In the genomic region with DNA sequence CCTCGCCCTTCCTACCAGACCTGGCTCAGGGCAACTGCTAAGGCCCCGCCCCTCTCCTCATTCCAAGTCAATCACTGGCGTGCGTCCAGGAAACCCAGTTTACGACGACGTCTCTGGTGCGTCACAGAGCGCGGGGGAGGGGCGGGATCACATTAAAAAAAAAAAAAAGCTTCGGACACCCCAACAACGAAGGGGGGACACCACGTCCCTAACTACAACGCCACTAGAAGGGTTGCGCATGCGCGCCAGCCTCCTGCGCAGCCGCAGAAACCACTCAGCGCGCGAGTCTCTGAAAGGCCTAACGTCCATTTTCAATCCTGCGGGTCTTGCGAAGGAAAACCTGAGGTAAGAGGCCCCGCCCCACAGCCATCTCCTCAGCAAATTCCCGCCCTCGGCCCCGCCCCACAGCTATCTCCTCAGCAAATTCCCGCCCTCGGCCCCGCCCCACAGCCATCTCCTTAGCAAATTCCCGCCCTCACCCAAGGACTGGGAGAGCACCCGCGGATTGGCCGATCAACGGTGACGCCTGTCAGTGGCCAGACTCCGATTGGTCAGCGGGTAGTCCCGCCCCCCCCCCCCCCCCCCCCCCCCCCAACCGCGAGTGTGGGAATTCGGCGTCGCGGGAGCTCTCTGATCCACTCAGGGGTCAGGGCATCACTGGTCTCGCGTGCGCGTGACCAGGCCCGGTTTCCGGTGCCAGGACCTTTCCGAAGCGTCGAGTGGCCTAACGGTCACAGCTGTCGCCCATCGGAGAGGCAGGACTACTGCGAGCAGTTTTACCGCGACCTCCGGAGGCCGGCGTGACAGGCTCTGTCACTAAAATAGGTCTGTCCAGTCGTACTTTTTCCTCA, we compare ENCODE assay signal across 1 cellular context.
TF ChIP-seq lines count a peak whose summit lies in the region.

A gene with protein sequence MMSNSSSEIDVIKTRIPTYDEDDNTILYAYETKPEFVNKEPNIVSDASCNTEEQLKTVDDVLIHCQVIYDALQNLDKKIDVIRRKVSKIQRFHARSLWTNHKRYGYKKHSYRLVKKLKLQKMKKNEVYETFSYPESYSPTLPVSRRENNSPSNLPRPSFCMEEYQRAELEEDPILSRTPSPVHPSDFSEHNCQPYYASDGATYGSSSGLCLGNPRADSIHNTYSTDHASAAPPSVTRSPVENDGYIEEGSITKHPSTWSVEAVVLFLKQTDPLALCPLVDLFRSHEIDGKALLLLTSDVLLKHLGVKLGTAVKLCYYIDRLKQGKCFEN (plus strand): TSS at position 638 of the 851 bp plus-strand sequence. CDS start 6,694 bp downstream, outside the sequence.

TF ChIP-seq in HepG2, 621 proteins besides CTCF, POLR2A, EP300 and RAD21 (continued from another document and continues in another):
- TF ChIP-seq, protein P1, sequence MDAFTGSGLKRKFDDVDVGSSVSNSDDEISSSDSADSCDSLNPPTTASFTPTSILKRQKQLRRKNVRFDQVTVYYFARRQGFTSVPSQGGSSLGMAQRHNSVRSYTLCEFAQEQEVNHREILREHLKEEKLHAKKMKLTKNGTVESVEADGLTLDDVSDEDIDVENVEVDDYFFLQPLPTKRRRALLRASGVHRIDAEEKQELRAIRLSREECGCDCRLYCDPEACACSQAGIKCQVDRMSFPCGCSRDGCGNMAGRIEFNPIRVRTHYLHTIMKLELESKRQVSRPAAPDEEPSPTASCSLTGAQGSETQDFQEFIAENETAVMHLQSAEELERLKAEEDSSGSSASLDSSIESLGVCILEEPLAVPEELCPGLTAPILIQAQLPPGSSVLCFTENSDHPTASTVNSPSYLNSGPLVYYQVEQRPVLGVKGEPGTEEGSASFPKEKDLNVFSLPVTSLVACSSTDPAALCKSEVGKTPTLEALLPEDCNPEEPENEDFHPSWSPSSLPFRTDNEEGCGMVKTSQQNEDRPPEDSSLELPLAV (CRISPR knock-in tag; conservative IDR thresholded peaks at IDR 0.05; ENCODE audit: low read depth): no peak
- TF ChIP-seq ZNF17 (CRISPR knock-in tag; IDR thresholded peaks at IDR 0.05) (no peak), MBNL3 (CRISPR knock-in tag; conservative IDR thresholded peaks at IDR 0.05) (no peak), ZNF251 (CRISPR knock-in tag; IDR thresholded peaks at IDR 0.05) (no peak), ZNF776 (CRISPR knock-in tag; IDR thresholded peaks at IDR 0.05) (no peak), NFYB (CRISPR knock-in tag; IDR thresholded peaks at IDR 0.05) (peak; percentile 60), NBN (conservative IDR thresholded peaks at IDR 0.05) (no peak), JDP2 (CRISPR knock-in tag; IDR thresholded peaks at IDR 0.05; ENCODE audit: borderline replicate concordance) (no peak), SMAD3 (CRISPR knock-in tag; IDR thresholded peaks at IDR 0.05) (no peak), HNRNPK (IDR thresholded peaks at IDR 0.05; ENCODE audit: low read depth, low read length, poor library complexity, severe bottlenecking) (no peak), SMAD1 (CRISPR knock-in tag; IDR thresholded peaks at IDR 0.05; ENCODE audit: borderline replicate concordance, low read depth) (no peak), ZSCAN9 (CRISPR knock-in tag; IDR thresholded peaks at IDR 0.05; ENCODE audit: borderline replicate concordance) (no peak), TCF12 (IDR thresholded peaks at IDR 0.05) (no peak), TCF12 (CRISPR knock-in tag; IDR thresholded peaks at IDR 0.05) (no peak), NPAS2 (CRISPR knock-in tag; IDR thresholded peaks at IDR 0.05; ENCODE audit: borderline replicate concordance) (no peak), RNF2 (conservative IDR thresholded peaks at IDR 0.05; ENCODE audit: low read depth) (no peak), HOXA5 (CRISPR knock-in tag; IDR thresholded peaks at IDR 0.05) (no peak), ZNF501 (CRISPR knock-in tag; IDR thresholded peaks at IDR 0.05) (no peak), ZNF570 (CRISPR knock-in tag; IDR thresholded peaks at IDR 0.05; ENCODE audit: borderline replicate concordance) (no peak), TEAD2 (CRISPR knock-in tag; IDR thresholded peaks at IDR 0.05) (no peak), CHD2 (IDR thresholded peaks at IDR 0.05; ENCODE audit: low read depth, low read length) (0 out of 2 replicates have a peak, but pooled peaks have one; percentile 29), NR1H2 (CRISPR knock-in tag; IDR thresholded peaks at IDR 0.05; ENCODE audit: borderline replicate concordance, low read depth) (no peak)
- TF ChIP-seq, protein P2, sequence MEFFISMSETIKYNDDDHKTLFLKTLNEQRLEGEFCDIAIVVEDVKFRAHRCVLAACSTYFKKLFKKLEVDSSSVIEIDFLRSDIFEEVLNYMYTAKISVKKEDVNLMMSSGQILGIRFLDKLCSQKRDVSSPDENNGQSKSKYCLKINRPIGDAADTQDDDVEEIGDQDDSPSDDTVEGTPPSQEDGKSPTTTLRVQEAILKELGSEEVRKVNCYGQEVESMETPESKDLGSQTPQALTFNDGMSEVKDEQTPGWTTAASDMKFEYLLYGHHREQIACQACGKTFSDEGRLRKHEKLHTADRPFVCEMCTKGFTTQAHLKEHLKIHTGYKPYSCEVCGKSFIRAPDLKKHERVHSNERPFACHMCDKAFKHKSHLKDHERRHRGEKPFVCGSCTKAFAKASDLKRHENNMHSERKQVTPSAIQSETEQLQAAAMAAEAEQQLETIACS (CRISPR knock-in tag; IDR thresholded peaks at IDR 0.05): no peak
- TF ChIP-seq, protein P3, sequence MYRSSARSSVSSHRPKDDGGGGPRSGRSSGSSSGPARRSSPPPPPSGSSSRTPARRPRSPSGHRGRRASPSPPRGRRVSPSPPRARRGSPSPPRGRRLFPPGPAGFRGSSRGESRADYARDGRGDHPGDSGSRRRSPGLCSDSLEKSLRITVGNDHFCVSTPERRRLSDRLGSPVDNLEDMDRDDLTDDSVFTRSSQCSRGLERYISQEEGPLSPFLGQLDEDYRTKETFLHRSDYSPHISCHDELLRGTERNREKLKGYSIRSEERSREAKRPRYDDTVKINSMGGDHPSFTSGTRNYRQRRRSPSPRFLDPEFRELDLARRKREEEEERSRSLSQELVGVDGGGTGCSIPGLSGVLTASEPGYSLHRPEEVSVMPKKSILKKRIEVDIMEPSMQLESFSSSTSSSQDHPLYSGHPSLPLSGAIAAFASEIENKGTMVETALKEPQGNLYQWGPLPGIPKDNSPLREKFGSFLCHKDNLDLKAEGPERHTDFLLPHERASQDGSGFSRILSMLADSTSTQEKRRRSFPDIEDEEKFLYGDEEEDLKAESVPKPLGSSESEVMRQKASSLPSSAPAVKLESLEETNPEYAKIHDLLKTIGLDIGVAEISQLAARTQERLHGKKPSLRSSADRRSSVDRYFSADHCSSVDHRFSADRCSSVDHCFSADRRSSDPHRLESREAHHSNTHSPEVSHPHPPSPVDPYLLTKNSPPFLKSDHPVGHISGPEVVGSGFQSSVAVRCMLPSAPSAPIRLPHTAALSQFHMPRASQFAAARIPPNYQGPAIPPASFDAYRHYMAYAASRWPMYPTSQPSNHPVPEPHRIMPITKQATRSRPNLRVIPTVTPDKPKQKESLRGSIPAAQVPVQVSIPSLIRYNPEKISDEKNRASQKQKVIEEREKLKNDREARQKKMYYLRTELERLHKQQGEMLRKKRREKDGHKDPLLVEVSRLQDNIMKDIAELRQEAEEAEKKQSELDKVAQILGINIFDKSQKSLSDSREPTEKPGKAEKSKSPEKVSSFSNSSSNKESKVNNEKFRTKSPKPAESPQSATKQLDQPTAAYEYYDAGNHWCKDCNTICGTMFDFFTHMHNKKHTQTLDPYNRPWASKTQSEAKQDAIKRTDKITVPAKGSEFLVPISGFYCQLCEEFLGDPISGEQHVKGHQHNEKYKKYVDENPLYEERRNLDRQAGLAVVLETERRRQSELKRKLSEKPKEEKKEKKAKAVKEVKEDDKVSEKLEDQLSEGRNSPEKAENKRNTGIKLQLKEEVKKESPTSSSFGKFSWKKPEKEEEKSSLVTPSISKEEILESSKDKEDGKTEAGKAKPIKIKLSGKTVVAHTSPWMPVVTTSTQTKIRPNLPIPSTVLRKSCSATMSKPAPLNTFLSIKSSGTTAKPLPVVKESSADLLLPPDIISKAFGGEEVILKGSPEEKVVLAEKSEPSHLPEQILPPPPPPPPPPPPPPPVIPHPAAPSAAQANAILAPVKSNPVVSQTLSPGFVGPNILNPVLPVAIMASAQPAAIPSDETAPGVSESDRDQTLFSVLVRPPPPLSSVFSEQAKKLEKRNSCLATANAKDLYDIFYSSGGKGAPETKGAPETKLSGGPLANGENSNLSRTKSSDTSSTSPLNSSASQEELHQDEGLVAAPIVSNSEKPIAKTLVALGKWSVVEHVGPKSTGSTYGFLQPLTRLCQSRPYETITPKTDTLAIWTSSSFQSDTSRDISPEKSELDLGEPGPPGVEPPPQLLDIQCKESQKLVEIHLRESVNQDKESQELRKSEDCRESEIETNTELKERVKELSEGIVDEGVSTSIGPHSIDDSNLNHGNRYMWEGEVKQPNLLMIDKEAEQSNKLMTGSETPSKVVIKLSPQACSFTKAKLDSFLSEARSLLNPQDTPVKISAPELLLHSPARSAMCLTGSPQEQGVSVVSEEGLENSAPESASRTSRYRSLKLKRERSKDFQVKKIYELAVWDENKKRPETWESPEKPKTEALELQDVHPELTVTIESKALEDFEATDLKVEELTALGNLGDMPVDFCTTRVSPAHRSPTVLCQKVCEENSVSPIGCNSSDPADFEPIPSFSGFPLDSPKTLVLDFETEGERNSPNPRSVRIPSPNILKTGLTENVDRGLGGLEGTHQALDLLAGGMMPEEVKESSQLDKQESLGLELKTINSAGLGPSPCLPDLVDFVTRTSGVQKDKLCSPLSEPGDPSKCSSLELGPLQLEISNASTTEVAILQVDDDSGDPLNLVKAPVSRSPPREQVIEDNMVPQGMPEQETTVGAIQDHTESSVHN (CRISPR knock-in tag; IDR thresholded peaks at IDR 0.05): no peak
- TF ChIP-seq, protein P4, sequence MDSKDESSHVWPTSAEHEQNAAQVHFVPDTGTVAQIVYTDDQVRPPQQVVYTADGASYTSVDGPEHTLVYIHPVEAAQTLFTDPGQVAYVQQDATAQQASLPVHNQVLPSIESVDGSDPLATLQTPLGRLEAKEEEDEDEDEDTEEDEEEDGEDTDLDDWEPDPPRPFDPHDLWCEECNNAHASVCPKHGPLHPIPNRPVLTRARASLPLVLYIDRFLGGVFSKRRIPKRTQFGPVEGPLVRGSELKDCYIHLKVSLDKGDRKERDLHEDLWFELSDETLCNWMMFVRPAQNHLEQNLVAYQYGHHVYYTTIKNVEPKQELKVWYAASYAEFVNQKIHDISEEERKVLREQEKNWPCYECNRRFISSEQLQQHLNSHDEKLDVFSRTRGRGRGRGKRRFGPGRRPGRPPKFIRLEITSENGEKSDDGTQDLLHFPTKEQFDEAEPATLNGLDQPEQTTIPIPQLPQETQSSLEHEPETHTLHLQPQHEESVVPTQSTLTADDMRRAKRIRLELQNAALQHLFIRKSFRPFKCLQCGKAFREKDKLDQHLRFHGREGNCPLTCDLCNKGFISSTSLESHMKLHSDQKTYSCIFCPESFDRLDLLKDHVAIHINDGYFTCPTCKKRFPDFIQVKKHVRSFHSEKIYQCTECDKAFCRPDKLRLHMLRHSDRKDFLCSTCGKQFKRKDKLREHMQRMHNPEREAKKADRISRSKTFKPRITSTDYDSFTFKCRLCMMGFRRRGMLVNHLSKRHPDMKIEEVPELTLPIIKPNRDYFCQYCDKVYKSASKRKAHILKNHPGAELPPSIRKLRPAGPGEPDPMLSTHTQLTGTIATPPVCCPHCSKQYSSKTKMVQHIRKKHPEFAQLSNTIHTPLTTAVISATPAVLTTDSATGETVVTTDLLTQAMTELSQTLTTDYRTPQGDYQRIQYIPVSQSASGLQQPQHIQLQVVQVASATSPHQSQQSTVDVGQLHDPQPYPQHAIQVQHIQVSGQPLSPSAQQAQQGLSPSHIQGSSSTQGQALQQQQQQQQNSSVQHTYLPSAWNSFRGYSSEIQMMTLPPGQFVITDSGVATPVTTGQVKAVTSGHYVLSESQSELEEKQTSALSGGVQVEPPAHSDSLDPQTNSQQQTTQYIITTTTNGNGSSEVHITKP (CRISPR knock-in tag; IDR thresholded peaks at IDR 0.05; ENCODE audit: low read depth): no peak
- TF ChIP-seq, protein P5, sequence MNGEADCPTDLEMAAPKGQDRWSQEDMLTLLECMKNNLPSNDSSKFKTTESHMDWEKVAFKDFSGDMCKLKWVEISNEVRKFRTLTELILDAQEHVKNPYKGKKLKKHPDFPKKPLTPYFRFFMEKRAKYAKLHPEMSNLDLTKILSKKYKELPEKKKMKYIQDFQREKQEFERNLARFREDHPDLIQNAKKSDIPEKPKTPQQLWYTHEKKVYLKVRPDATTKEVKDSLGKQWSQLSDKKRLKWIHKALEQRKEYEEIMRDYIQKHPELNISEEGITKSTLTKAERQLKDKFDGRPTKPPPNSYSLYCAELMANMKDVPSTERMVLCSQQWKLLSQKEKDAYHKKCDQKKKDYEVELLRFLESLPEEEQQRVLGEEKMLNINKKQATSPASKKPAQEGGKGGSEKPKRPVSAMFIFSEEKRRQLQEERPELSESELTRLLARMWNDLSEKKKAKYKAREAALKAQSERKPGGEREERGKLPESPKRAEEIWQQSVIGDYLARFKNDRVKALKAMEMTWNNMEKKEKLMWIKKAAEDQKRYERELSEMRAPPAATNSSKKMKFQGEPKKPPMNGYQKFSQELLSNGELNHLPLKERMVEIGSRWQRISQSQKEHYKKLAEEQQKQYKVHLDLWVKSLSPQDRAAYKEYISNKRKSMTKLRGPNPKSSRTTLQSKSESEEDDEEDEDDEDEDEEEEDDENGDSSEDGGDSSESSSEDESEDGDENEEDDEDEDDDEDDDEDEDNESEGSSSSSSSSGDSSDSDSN (CRISPR knock-in tag; IDR thresholded peaks at IDR 0.05): no peak
- TF ChIP-seq, protein P6, sequence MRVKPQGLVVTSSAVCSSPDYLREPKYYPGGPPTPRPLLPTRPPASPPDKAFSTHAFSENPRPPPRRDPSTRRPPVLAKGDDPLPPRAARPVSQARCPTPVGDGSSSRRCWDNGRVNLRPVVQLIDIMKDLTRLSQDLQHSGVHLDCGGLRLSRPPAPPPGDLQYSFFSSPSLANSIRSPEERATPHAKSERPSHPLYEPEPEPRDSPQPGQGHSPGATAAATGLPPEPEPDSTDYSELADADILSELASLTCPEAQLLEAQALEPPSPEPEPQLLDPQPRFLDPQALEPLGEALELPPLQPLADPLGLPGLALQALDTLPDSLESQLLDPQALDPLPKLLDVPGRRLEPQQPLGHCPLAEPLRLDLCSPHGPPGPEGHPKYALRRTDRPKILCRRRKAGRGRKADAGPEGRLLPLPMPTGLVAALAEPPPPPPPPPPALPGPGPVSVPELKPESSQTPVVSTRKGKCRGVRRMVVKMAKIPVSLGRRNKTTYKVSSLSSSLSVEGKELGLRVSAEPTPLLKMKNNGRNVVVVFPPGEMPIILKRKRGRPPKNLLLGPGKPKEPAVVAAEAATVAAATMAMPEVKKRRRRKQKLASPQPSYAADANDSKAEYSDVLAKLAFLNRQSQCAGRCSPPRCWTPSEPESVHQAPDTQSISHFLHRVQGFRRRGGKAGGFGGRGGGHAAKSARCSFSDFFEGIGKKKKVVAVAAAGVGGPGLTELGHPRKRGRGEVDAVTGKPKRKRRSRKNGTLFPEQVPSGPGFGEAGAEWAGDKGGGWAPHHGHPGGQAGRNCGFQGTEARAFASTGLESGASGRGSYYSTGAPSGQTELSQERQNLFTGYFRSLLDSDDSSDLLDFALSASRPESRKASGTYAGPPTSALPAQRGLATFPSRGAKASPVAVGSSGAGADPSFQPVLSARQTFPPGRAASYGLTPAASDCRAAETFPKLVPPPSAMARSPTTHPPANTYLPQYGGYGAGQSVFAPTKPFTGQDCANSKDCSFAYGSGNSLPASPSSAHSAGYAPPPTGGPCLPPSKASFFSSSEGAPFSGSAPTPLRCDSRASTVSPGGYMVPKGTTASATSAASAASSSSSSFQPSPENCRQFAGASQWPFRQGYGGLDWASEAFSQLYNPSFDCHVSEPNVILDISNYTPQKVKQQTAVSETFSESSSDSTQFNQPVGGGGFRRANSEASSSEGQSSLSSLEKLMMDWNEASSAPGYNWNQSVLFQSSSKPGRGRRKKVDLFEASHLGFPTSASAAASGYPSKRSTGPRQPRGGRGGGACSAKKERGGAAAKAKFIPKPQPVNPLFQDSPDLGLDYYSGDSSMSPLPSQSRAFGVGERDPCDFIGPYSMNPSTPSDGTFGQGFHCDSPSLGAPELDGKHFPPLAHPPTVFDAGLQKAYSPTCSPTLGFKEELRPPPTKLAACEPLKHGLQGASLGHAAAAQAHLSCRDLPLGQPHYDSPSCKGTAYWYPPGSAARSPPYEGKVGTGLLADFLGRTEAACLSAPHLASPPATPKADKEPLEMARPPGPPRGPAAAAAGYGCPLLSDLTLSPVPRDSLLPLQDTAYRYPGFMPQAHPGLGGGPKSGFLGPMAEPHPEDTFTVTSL (CRISPR knock-in tag; IDR thresholded peaks at IDR 0.05; ENCODE audit: borderline replicate concordance): no peak
